11 cellular contexts compared by ENCODE assay signal in the genomic region with DNA sequence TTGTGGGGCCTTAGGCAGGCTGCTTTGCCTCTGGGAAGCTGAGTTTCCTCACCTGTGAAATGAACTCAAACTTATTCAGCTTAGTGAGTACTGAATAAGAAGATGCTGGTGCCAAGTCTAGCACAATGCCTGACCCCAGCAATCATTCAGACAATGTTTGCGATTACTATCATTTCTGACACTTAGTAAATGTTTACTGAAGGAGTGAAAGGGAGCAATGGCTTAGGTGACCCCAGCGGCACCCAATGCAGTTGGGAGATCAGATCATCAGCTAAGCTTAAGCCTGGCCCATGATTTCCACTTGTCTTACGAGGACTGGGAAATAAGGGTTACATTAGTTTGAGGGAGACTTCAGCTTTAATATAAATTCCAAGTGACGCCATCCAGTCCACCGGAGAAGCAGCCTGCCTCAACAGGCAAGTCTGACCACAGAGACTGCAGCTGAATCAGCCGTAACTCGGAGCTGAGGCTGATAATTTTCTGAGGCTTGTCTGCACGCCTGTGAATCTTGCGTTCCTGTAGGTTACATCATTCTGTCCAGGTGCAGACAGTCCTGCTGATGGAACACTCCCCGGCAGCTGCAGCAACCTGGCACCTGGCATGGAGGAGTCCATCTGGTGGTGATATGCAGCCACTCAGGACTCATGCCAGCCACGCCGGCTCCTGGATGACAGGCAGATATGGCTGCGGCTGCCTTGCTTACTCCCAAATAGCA. TPM values are rescaled to one million over a fixed set of nuclear protein-coding genes. Genes with fewer than 3 reads are reported as not detected.
DNase-seq lines count a peak whose midpoint lies in the region; FAIRE-seq and TF ChIP-seq lines count a peak whose summit lies in the region.
"Had no signal": no experiment of that assay in that cellular context is flagged by ENCODE, and none has a peak within 500 bp of the region (broad histone marks: within the 10 kb centered on the region; RNA-seq: fewer than 3 reads in every experiment).

No MANE protein-coding gene starts in this region.

- DNase-seq in DMS 273 treated with DMSO at 0.1 percent for 48 hours (lab: John Stamatoyannopoulos, UW): peak; percentile 48
- peak; percentile 18 for DNase-seq in NCI-H2107 (lab: John Stamatoyannopoulos, UW)
- DNase-seq in astrocyte (ENCODE audit: low read depth): peak; percentile 27
- peak; percentile 58 for DNase-seq in mucosa of gallbladder (ENCODE audit: low spot score)
- DNase-seq in HFFc6: no peak
- no peak for DNase-seq in pons (ENCODE audit: low spot score)
- DNase-seq in activated T-cell treated with anti-CD3 and anti-CD28 coated beads for 4 hours: no peak
- no peak for DNase-seq in UCSD-AML1 (lab: John Stamatoyannopoulos, UW; ENCODE audit: unreplicated experiment)
- DNase-seq: CD8-positive, alpha-beta memory T cell; stimulated activated naive B cell treated with anti-CD40 and anti-IgM and Interleukin-4, amounts not matched to agents 10 μg/mL and 1 μg/mL and 100 μg/mL, for 72 hours; T-cell had no signal

- H3K4me3 ChIP-seq in astrocyte (ENCODE audit: insufficient read depth, low read depth, low read length): no peak overlapping the region

- H3K36me3 Mint-ChIP-seq in astrocyte (ENCODE audit: low read depth, unreplicated experiment) (no peaks in the 10 kb centered on the region), HFFc6 (ENCODE audit: low read depth) (no peaks in the 10 kb centered on the region)
- H3K36me3 Mint-ChIP-seq: CD8-positive, alpha-beta memory T cell; stimulated activated naive B cell treated with anti-CD40 and anti-IgM and Interleukin-4, amounts not matched to agents 10 μg/mL and 1 μg/mL and 100 μg/mL, for 72 hours; T-cell had no signal

- H3K4me3 Mint-ChIP-seq in astrocyte (ENCODE audit: unreplicated experiment) (no peak overlapping the region), HFFc6 (no peak overlapping the region)
- H3K4me3 Mint-ChIP-seq: CD8-positive, alpha-beta memory T cell; stimulated activated naive B cell treated with anti-CD40 and anti-IgM and Interleukin-4, amounts not matched to agents 10 μg/mL and 1 μg/mL and 100 μg/mL, for 72 hours; T-cell had no signal

- H3K79me2 ChIP-seq in astrocyte (ENCODE audit: insufficient read depth, low read length): no peaks in the 10 kb centered on the region

- H3K4me1 ChIP-seq in astrocyte (ENCODE audit: insufficient read depth, low read length): peaks cover 9% of the 10 kb centered on the region

- FAIRE-seq in astrocyte (lab: Jason Lieb, UNC): no peak

- no peaks in the 10 kb centered on the region for H3K36me3 ChIP-seq in astrocyte (ENCODE audit: insufficient read depth, low read length)

- H3K9me3 Mint-ChIP-seq in astrocyte (ENCODE audit: unreplicated experiment) (no peaks in the 10 kb centered on the region), HFFc6 (no peaks in the 10 kb centered on the region)
- H3K9me3 Mint-ChIP-seq: CD8-positive, alpha-beta memory T cell; stimulated activated naive B cell treated with anti-CD40 and anti-IgM and Interleukin-4, amounts not matched to agents 10 μg/mL and 1 μg/mL and 100 μg/mL, for 72 hours; T-cell had no signal

- no peaks in the 10 kb centered on the region for H3K27me3 Mint-ChIP-seq in astrocyte (ENCODE audit: low read depth, unreplicated experiment)
- H3K27me3 Mint-ChIP-seq in HFFc6 (ENCODE audit: insufficient read depth): no peaks in the 10 kb centered on the region

- H3K27me3 ChIP-seq in astrocyte (ENCODE audit: insufficient read depth, low read length): peaks cover under 1% of the 10 kb centered on the region

- H3K4me1 Mint-ChIP-seq in astrocyte (ENCODE audit: low read depth, unreplicated experiment): peaks cover 20% of the 10 kb centered on the region
- peaks cover 43% of the 10 kb centered on the region for H3K4me1 Mint-ChIP-seq in HFFc6 (ENCODE audit: low read depth)

- no peak overlapping the region for H2AFZ ChIP-seq in astrocyte (ENCODE audit: low read depth, low read length)

- no peak overlapping the region for H3K4me2 ChIP-seq in astrocyte (ENCODE audit: low read length)

- no peak overlapping the region for H3K27ac ChIP-seq in astrocyte (ENCODE audit: low read depth, low read length)

- H4K20me1 ChIP-seq in astrocyte (ENCODE audit: insufficient read depth, low read length): no peaks in the 10 kb centered on the region

- H3K9me3 ChIP-seq in astrocyte (ENCODE audit: insufficient read depth, low read depth, low read length): no peaks in the 10 kb centered on the region

- no peak for TF ChIP-seq CTCF in astrocyte (IDR thresholded peaks at IDR 0.05; ENCODE audit: insufficient read depth, low read depth, low read length)
- TF ChIP-seq CTCF in HFFc6 (IDR thresholded peaks at IDR 0.05): no peak

- H3K9ac ChIP-seq in astrocyte (ENCODE audit: low read length): no peak overlapping the region

- H3K27ac Mint-ChIP-seq in astrocyte (ENCODE audit: unreplicated experiment): no peak overlapping the region
- H3K27ac Mint-ChIP-seq in HFFc6: no peak overlapping the region
- H3K27ac Mint-ChIP-seq: stimulated activated naive B cell treated with anti-CD40 and anti-IgM and Interleukin-4, amounts not matched to agents 10 μg/mL and 1 μg/mL and 100 μg/mL, for 72 hours; T-cell had no signal

RNA-seq across cellular contexts. Expression of a gene that starts 34.8 kb away (rescaled TPM):
- 42.2 and 70.9 TPM in 2 replicates for total RNA-seq in astrocyte
- 0.98 TPM for total RNA-seq in mucosa of gallbladder
- total RNA-seq in HFFc6 (2021; fragmentation: NEBNext Ultra II Directional; extraction: Animal tissue kit (Norgen Biotek cat#: 25700)): 10 to 100 TPM; 34.2 to 42.4 (median 37.2) TPM
- total RNA-seq: CD8-positive, alpha-beta memory T cell; T-cell had no signal

RNA-seq across cellular contexts. Expression of a gene that starts 49.5 kb away (rescaled TPM):
- total RNA-seq in astrocyte (4.7 and 5.6 TPM in 2 replicates), mucosa of gallbladder (60.3 TPM)
- total RNA-seq in HFFc6 (2021; fragmentation: NEBNext Ultra II Directional; extraction: Animal tissue kit (Norgen Biotek cat#: 25700)): 1 to 10 TPM; 2.3 to 3.6 (median 3.1) TPM

Comparison
In these comparisons a context has a peak if more than half of its experiments do, and no peak if none do; other contexts are left out.
1. DNase-seq: peak in DMS 273 treated with DMSO at 0.1 percent for 48 hours (single experiment), NCI-H2107 (single experiment), astrocyte (single experiment) and mucosa of gallbladder (single experiment); none in HFFc6 (single experiment), pons (single experiment), activated T-cell treated with anti-CD3 and anti-CD28 coated beads for 4 hours (single experiment) and UCSD-AML1 (single experiment).
2. RNA of a gene that starts 34.8 kb away (total RNA-seq): 42.2 to 70.9 TPM in astrocyte and 34.2 to 42.4 TPM in HFFc6; 0.98 TPM in mucosa of gallbladder (single experiment); every median in the first group is over 10 times any median in the second.